22 cellular contexts compared by ENCODE assay signal in genomic region chr20:50311308-50312001, GRCh38.
DNase-seq lines count a peak whose midpoint lies in the region; ATAC-seq and TF ChIP-seq lines count a peak whose summit lies in the region.
"Had no signal": no experiment of that assay in that cellular context is flagged by ENCODE, and none has a peak within 500 bp of the region (broad histone marks: within the 10 kb centered on the region; RNA-seq: fewer than 3 reads in every experiment).

No MANE protein-coding gene starts in this region.

- TF ChIP-seq CTCF in natural killer cell (IDR thresholded peaks at IDR 0.05) (no peak), esophagus squamous epithelium (IDR thresholded peaks at IDR 0.05) (no peak), prostate gland (IDR thresholded peaks at IDR 0.05) (no peak)

- H3K27ac Mint-ChIP-seq in natural killer cell treated with Interleukin-12 subunit alpha and Interleukin-12 subunit beta and Interleukin-15 and Interleukin-18, amount 100 ng/mL, for 72 hours = peak overlapping the region; percentile 81 to 96
- peak overlapping the region in 1 of 2 donors; percentile 23 for H3K27ac Mint-ChIP-seq in natural killer cell
- H3K27ac Mint-ChIP-seq: activated naive CD8-positive, alpha-beta T cell treated with anti-CD3 and anti-CD28 coated beads for 36 hours; activated T-cell treated with anti-CD3 and anti-CD28 coated beads, Interleukin-2, amount 50 U/mL, for 72 hours; type B pancreatic cell had no signal

- no peak for TF ChIP-seq POLR2A in esophagus squamous epithelium (IDR thresholded peaks at IDR 0.05)
- TF ChIP-seq POLR2A in prostate gland (IDR thresholded peaks at IDR 0.05) = no peak

- peaks cover 6 to 8% of the 10 kb centered on the region in 2 donors for H3K27me3 Mint-ChIP-seq in natural killer cell treated with Interleukin-12 subunit alpha and Interleukin-12 subunit beta and Interleukin-15 and Interleukin-18, amount 100 ng/mL, for 72 hours
- H3K27me3 Mint-ChIP-seq in natural killer cell (ENCODE audit: low read depth in 2 of 2) = peaks cover 32 to 50% of the 10 kb centered on the region in 2 donors

- H3K36me3 ChIP-seq in esophagus squamous epithelium (no peaks in the 10 kb centered on the region), prostate gland (no peaks in the 10 kb centered on the region)

- no peaks in the 10 kb centered on the region for H3K9me3 Mint-ChIP-seq in natural killer cell treated with Interleukin-12 subunit alpha and Interleukin-12 subunit beta and Interleukin-15 and Interleukin-18, amount 100 ng/mL, for 72 hours
- H3K9me3 Mint-ChIP-seq in natural killer cell = no peaks in the 10 kb centered on the region
- H3K9me3 Mint-ChIP-seq: activated naive CD8-positive, alpha-beta T cell treated with anti-CD3 and anti-CD28 coated beads for 36 hours; type B pancreatic cell had no signal

- H3K27me3 ChIP-seq in esophagus squamous epithelium (no peaks in the 10 kb centered on the region), prostate gland (replicated peaks; ENCODE audit: insufficient read depth) (no peaks in the 10 kb centered on the region)

- H3K36me3 Mint-ChIP-seq in natural killer cell treated with Interleukin-12 subunit alpha and Interleukin-12 subunit beta and Interleukin-15 and Interleukin-18, amount 100 ng/mL, for 72 hours = peaks cover 20% of the 10 kb centered on the region
- no peaks in the 10 kb centered on the region for H3K36me3 Mint-ChIP-seq in natural killer cell
- H3K36me3 Mint-ChIP-seq: activated naive CD8-positive, alpha-beta T cell treated with anti-CD3 and anti-CD28 coated beads for 36 hours; type B pancreatic cell had no signal

- H3K4me1 ChIP-seq in esophagus squamous epithelium (peaks cover 21 to 61% (median 41%) of the 10 kb centered on the region in 3 donors), prostate gland (replicated peaks) (peaks cover 5% of the 10 kb centered on the region)

- ATAC-seq in natural killer cell treated with Interleukin-12 subunit alpha and Interleukin-12 subunit beta and Interleukin-15 and Interleukin-18, amount 100 ng/mL, for 72 hours = no peak
- ATAC-seq in natural killer cell (no peak), HG03565 (IDR thresholded peaks at IDR 0.05; ENCODE audit: unreplicated experiment) (no peak), GM19467 (IDR thresholded peaks at IDR 0.05; ENCODE audit: unreplicated experiment) (no peak)

- H3K27ac ChIP-seq in esophagus squamous epithelium (peak overlapping the region in 3 of 4 donors; percentile 74 to 81 (median 81)), prostate gland (peak overlapping the region; percentile 58 to 74)

- intact Hi-C loops in natural killer cell (cut with micrococcal nuclease) = loop anchor here (2.0 kb wide), 1 partner anchor 75 kb away; no protein-coding TSS in a partner anchor
- intact Hi-C loops in esophagus squamous epithelium (cut with DNase I) = no loop called here
- intact Hi-C loops in prostate gland (cut with DNase I) = no loop called here

- H3K4me3 ChIP-seq in esophagus squamous epithelium (no peak overlapping the region), prostate gland (no peak overlapping the region)
- H3K4me3 ChIP-seq: GM23248 had no signal

- H3K4me1 Mint-ChIP-seq in natural killer cell treated with Interleukin-12 subunit alpha and Interleukin-12 subunit beta and Interleukin-15 and Interleukin-18, amount 100 ng/mL, for 72 hours (ENCODE audit: low read depth in 2 of 2) = peaks cover 67 to 74% of the 10 kb centered on the region in 2 donors
- peaks cover 19 to 30% of the 10 kb centered on the region in 2 donors for H3K4me1 Mint-ChIP-seq in natural killer cell
- H3K4me1 Mint-ChIP-seq: activated naive CD8-positive, alpha-beta T cell treated with anti-CD3 and anti-CD28 coated beads for 36 hours had no signal

- H3K9me3 ChIP-seq in esophagus squamous epithelium (no peaks in the 10 kb centered on the region), prostate gland (no peaks in the 10 kb centered on the region)

- WGBS in esophagus squamous epithelium, 2 donors = 68 to 83% methylated on average over 8 to 10 of the region's 12 CpGs
- WGBS in prostate gland = 65% methylated on average over 12 of the region's 12 CpGs

- DNase-seq in natural killer cell treated with Interleukin-12 subunit alpha and Interleukin-12 subunit beta and Interleukin-15 and Interleukin-18, amount 100 ng/mL, for 72 hours (ENCODE audit: low spot score) = no peak
- DNase-seq in natural killer cell (no peak), esophagus squamous epithelium (lab: John Stamatoyannopoulos, UW) (no peak), prostate gland (ENCODE audit: low spot score) (no peak), retina (no peak), NCI-H510A treated with DMSO at 0.1 percent for 48 hours (lab: John Stamatoyannopoulos, UW) (no peak)
- DNase-seq: activated CD4-positive, CD25-positive, alpha-beta regulatory T cell; activated naive CD8-positive, alpha-beta T cell treated with anti-CD3 and anti-CD28 coated beads for 36 hours; caudate nucleus; DMS153; effector memory CD4-positive, alpha-beta T cell; GM23248; hippocampal formation; kidney glomerular epithelial cell; NCI-H1105; NCI-H2171 treated with DMSO at 0.1 percent for 48 hours; SHP77 treated with DMSO at 0.1 percent for 48 hours had no signal

- H3K4me3 Mint-ChIP-seq in natural killer cell treated with Interleukin-12 subunit alpha and Interleukin-12 subunit beta and Interleukin-15 and Interleukin-18, amount 100 ng/mL, for 72 hours = peak overlapping the region; percentile 66
- H3K4me3 Mint-ChIP-seq in natural killer cell = no peak overlapping the region
- H3K4me3 Mint-ChIP-seq: activated naive CD8-positive, alpha-beta T cell treated with anti-CD3 and anti-CD28 coated beads for 36 hours; activated T-cell treated with anti-CD3 and anti-CD28 coated beads, Interleukin-2, amount 50 U/mL, for 72 hours; CD14-positive monocyte; type B pancreatic cell had no signal
